13 cellular contexts compared by ENCODE assay signal in the genomic region with DNA sequence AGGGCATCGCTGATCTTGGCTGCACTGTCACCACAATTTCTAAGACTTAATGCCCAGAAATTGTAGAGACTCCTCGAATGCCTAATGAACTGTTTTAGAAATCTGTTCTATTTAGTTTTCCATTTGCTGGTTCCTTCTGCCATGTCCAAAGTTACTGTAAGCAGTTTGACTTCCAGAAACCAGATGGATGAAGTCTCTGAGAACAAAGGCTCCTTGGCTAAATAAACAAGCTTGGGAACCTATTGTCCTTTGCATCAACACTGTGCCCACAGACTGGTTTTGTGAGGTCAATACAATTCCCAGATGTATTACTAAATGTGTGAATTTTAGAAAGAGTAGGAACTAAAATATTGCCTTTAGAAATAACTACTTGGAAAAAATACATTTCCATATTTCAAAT.
"Had no signal": no experiment of that assay in that cellular context is flagged by ENCODE, and none has a peak within 500 bp of the region (broad histone marks: within the 10 kb centered on the region; RNA-seq: fewer than 3 reads in every experiment).

No MANE protein-coding gene starts in this region.

- H3K9me3 ChIP-seq: gastrocnemius medialis, thyroid gland had no signal

- ATAC-seq: gastrocnemius medialis; left lobe of liver; stimulated activated memory B cell treated with anti-CD40 and anti-IgM and Interleukin-4, amounts not matched to agents 10 μg/mL and 1 μg/mL and 100 μg/mL, for 72 hours had no signal

- H3K9ac ChIP-seq: parathyroid adenoma had no signal

- H3K36me3 ChIP-seq: gastrocnemius medialis, thyroid gland had no signal

- H2AFZ ChIP-seq: parathyroid adenoma had no signal

- H3K4me3 ChIP-seq: gastrocnemius medialis, thyroid gland had no signal

- H3K79me2 ChIP-seq: parathyroid adenoma had no signal

- DNase-seq: activated B cell treated with CpG ODN at 0.5 μM for 24 hours; activated CD4-positive, alpha-beta T cell treated with anti-CD3 and anti-CD28 coated beads, Interleukin-2, amount 10 ng/mL, durations not matched to agents 7 days and 5 days; activated CD8-positive, alpha-beta memory T cell treated with anti-CD3 and anti-CD28 coated beads, Interleukin-2, amount 50 U/mL, for 48 hours; activated gamma-delta T cell treated with Interleukin-2 at 50 U/mL for 16 hours; activated naive CD8-positive, alpha-beta T cell treated with anti-CD3 and anti-CD28 coated beads for 36 hours; gastrocnemius medialis; naive B cell; stimulated activated CD4-positive, alpha-beta T cell treated with anti-CD3 and anti-CD28 coated beads, Interleukin-2, amount 100 ng/mL, for 48 hours; SW 1271; thyroid gland had no signal

- H3K4me1 ChIP-seq: gastrocnemius medialis, parathyroid adenoma had no signal

- H3K27me3 ChIP-seq: gastrocnemius medialis, thyroid gland had no signal

- H3K27ac ChIP-seq: gastrocnemius medialis, parathyroid adenoma, thyroid gland had no signal
